ENCODE assay signal across 24 cellular contexts in the genomic region with DNA sequence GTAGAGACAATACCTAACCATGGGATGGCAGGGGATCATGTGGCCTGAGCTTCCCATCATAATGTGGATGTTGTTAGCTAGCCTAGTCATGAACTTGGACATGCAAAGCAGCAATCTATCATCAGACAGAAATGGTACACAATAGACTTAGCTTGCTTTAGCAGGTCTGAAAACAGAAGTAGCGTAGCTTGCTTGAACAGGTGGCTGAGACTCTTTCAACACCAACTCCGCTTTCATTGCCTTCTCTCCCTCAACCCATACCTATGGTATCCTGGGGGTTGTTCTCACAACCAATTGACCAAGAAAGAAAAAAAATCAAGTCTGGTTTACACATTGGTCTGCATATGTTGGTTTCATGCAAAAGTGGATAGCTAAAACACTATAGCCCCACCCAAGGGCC. TPM values are rescaled to one million over a fixed set of nuclear protein-coding genes. Genes with fewer than 3 reads are reported as not detected.
DNase-seq lines count a peak whose midpoint lies in the region; ATAC-seq and TF ChIP-seq lines count a peak whose summit lies in the region.
"Had no signal": no experiment of that assay in that cellular context is flagged by ENCODE, and none has a peak within 500 bp of the region (broad histone marks: within the 10 kb centered on the region; RNA-seq: fewer than 3 reads in every experiment).

No MANE protein-coding gene starts in this region.

- no peak overlapping the region for H3K4me3 Mint-ChIP-seq in natural killer cell
- no peak overlapping the region for H3K4me3 Mint-ChIP-seq in natural killer cell treated with Interleukin-12 subunit alpha and Interleukin-12 subunit beta and Interleukin-15 and Interleukin-18, amount 100 ng/mL, for 72 hours
- H3K4me3 Mint-ChIP-seq in immature natural killer cell, result no peak overlapping the region
- H3K4me3 Mint-ChIP-seq: CD14-positive monocyte; CD4-positive, alpha-beta T cell; CD8-positive, alpha-beta memory T cell had no signal

- H3K27ac ChIP-seq in OCI-LY3 (ENCODE audit: low read length) (no peak overlapping the region), left lung (no peak overlapping the region)
- H3K27ac ChIP-seq: A549; BLaER1 treated with 17β-estradiol and CSF1 and Interleukin-3, amounts not matched to agents 10 nM and 100 nM; GM23248 had no signal

- H3K9me3 Mint-ChIP-seq in natural killer cell (no peaks in the 10 kb centered on the region), immature natural killer cell (no peaks in the 10 kb centered on the region)
- no peaks in the 10 kb centered on the region for H3K9me3 Mint-ChIP-seq in natural killer cell treated with Interleukin-12 subunit alpha and Interleukin-12 subunit beta and Interleukin-15 and Interleukin-18, amount 100 ng/mL, for 72 hours
- H3K9me3 Mint-ChIP-seq: CD4-positive, alpha-beta T cell had no signal

- H3K27me3 ChIP-seq in OCI-LY3 (ENCODE audit: low read depth, low read length), result no peaks in the 10 kb centered on the region
- H3K27me3 ChIP-seq in left lung, result no peaks in the 10 kb centered on the region
- H3K27me3 ChIP-seq: BE2C; BLaER1 treated with 17β-estradiol and CSF1 and Interleukin-3, amounts not matched to agents 10 nM and 100 nM had no signal

- peak overlapping the region; percentile 62 for H3K4me2 ChIP-seq in OCI-LY3 (ENCODE audit: low read length)
- H3K4me2 ChIP-seq: A549; BLaER1 treated with 17β-estradiol and CSF1 and Interleukin-3, amounts not matched to agents 10 nM and 100 nM had no signal

- no peak overlapping the region for H2AFZ ChIP-seq in OCI-LY3 (ENCODE audit: low read depth, low read length)
- H2AFZ ChIP-seq: GM23248 had no signal

- no peak for TF ChIP-seq CTCF in natural killer cell (IDR thresholded peaks at IDR 0.05)
- no peak for TF ChIP-seq CTCF in OCI-LY3 (IDR thresholded peaks at IDR 0.05; ENCODE audit: low read depth, low read length)
- no peak for TF ChIP-seq CTCF in left lung (IDR thresholded peaks at IDR 0.05)

- no peak for ATAC-seq in natural killer cell
- ATAC-seq in natural killer cell treated with Interleukin-12 subunit alpha and Interleukin-12 subunit beta and Interleukin-15 and Interleukin-18, amount 100 ng/mL, for 72 hours, result no peak
- ATAC-seq in left lung, result no peak
- ATAC-seq: A549 had no signal

- no peaks in the 10 kb centered on the region for H3K79me2 ChIP-seq in OCI-LY3 (ENCODE audit: low read length)

- intact Hi-C loops in natural killer cell (cut with micrococcal nuclease), result no loop called here
- intact Hi-C loops in left lung (cut with DNase I), result no loop called here

- H3K4me3 ChIP-seq in OCI-LY3 (ENCODE audit: low read length) (no peak overlapping the region), left lung (no peak overlapping the region)
- H3K4me3 ChIP-seq: A549; BLaER1 treated with 17β-estradiol and CSF1 and Interleukin-3, amounts not matched to agents 10 nM and 100 nM; GM23248 had no signal

- H3K4me1 Mint-ChIP-seq in natural killer cell, result peaks cover 61 to 64% of the 10 kb centered on the region in 2 donors
- H3K4me1 Mint-ChIP-seq in natural killer cell treated with Interleukin-12 subunit alpha and Interleukin-12 subunit beta and Interleukin-15 and Interleukin-18, amount 100 ng/mL, for 72 hours (ENCODE audit: low read depth in 2 of 2), result peaks cover 17 to 41% of the 10 kb centered on the region in 2 donors
- H3K4me1 Mint-ChIP-seq in immature natural killer cell, result peaks cover 53 to 63% of the 10 kb centered on the region in 2 donors

- DNase-seq in natural killer cell (no peak), NCI-H526 (lab: John Stamatoyannopoulos, UW) (peak; percentile 33 to 67), immature natural killer cell (no peak), NCI-H1694 treated with DMSO at 0.1 percent for 48 hours (lab: John Stamatoyannopoulos, UW) (no peak), left lung (no peak)
- no peak for DNase-seq in natural killer cell treated with Interleukin-12 subunit alpha and Interleukin-12 subunit beta and Interleukin-15 and Interleukin-18, amount 100 ng/mL, for 72 hours (ENCODE audit: low spot score)
- DNase-seq in activated CD8-positive, alpha-beta memory T cell treated with anti-CD3 and anti-CD28 coated beads for 24 hours, result no peak
- DNase-seq: 8988T; ACHN; AML-193; BE2C; CD4-positive, alpha-beta T cell; CD8-positive, alpha-beta memory T cell; DMS 273 treated with DMSO at 0.1 percent for 48 hours; DMS79; EL; GDM1; GM23248; H7; HCEC 1CT had no signal

- H3K36me3 ChIP-seq in OCI-LY3 (replicated peaks; ENCODE audit: low read depth, low read length), result peaks cover 55% of the 10 kb centered on the region
- H3K36me3 ChIP-seq in left lung, result peaks cover 4 to 82% of the 10 kb centered on the region in 2 donors

- no peaks in the 10 kb centered on the region for H3K27me3 Mint-ChIP-seq in natural killer cell (ENCODE audit: low read depth in 2 of 2)
- no peaks in the 10 kb centered on the region for H3K27me3 Mint-ChIP-seq in natural killer cell treated with Interleukin-12 subunit alpha and Interleukin-12 subunit beta and Interleukin-15 and Interleukin-18, amount 100 ng/mL, for 72 hours
- peaks cover 0 to 3% (median 2%) of the 10 kb centered on the region in 3 donors for H3K27me3 Mint-ChIP-seq in immature natural killer cell (ENCODE audit: low read depth in 3 of 3)
- H3K27me3 Mint-ChIP-seq: CD4-positive, alpha-beta T cell; CD8-positive, alpha-beta memory T cell had no signal

- H3K9me3 ChIP-seq in OCI-LY3 (ENCODE audit: insufficient read depth, low read length) (no peaks in the 10 kb centered on the region), left lung (no peaks in the 10 kb centered on the region)
- H3K9me3 ChIP-seq: BE2C had no signal

- H3K4me1 ChIP-seq in OCI-LY3 (ENCODE audit: low read length) (peaks cover 20% of the 10 kb centered on the region), left lung (no peaks in the 10 kb centered on the region)
- H3K4me1 ChIP-seq: A549, BE2C had no signal

- H3K27ac Mint-ChIP-seq in natural killer cell, result peak overlapping the region; percentile 55 to 64
- no peak overlapping the region for H3K27ac Mint-ChIP-seq in natural killer cell treated with Interleukin-12 subunit alpha and Interleukin-12 subunit beta and Interleukin-15 and Interleukin-18, amount 100 ng/mL, for 72 hours
- H3K27ac Mint-ChIP-seq in immature natural killer cell, result peak overlapping the region in 4 of 6 donors; percentile 35 to 74 (median 61)
- H3K27ac Mint-ChIP-seq: CD4-positive, alpha-beta T cell had no signal

- H3K9ac ChIP-seq in OCI-LY3 (ENCODE audit: low read length), result no peak overlapping the region
- H3K9ac ChIP-seq: BLaER1 treated with 17β-estradiol and CSF1 and Interleukin-3, amounts not matched to agents 10 nM and 100 nM; GM23248 had no signal

- H3K36me3 Mint-ChIP-seq in natural killer cell (no peaks in the 10 kb centered on the region), immature natural killer cell (peaks cover 38 to 51% (median 41%) of the 10 kb centered on the region in 3 donors)
- H3K36me3 Mint-ChIP-seq in natural killer cell treated with Interleukin-12 subunit alpha and Interleukin-12 subunit beta and Interleukin-15 and Interleukin-18, amount 100 ng/mL, for 72 hours, result peaks cover 38% of the 10 kb centered on the region

- peaks cover 8% of the 10 kb centered on the region for H4K20me1 ChIP-seq in OCI-LY3 (ENCODE audit: insufficient read depth, low read length)

RNA-seq across cellular contexts. Expression of gene CD164, which starts 23.0 kb away (rescaled TPM):
- total RNA-seq in natural killer cell (100 to 1,000 TPM; 352 to 457 (median 427) TPM), left lung (100 to 1,000 TPM; 266 to 284 TPM)
- 100 to 1,000 TPM; 165 to 300 TPM for total RNA-seq in natural killer cell treated with Interleukin-12 subunit alpha and Interleukin-12 subunit beta and Interleukin-15 and Interleukin-18, amount 100 ng/mL, for 72 hours
- 100 to 1,000 TPM; 433 to 825 (median 521) TPM for polyA plus RNA-seq in immature natural killer cell

Comparison
In these comparisons a context has a peak if more than half of its experiments do, and no peak if none do; other contexts are left out.
1. H3K27ac Mint-ChIP-seq: peak in natural killer cell (2 of 2) and immature natural killer cell (4 of 6); none in natural killer cell treated with Interleukin-12 subunit alpha and Interleukin-12 subunit beta and Interleukin-15 and Interleukin-18, amount 100 ng/mL, for 72 hours (0 of 2).
2. DNase-seq: peak in NCI-H526 (2 of 2); none in natural killer cell (single experiment), natural killer cell treated with Interleukin-12 subunit alpha and Interleukin-12 subunit beta and Interleukin-15 and Interleukin-18, amount 100 ng/mL, for 72 hours (single experiment), immature natural killer cell (0 of 3), NCI-H1694 treated with DMSO at 0.1 percent for 48 hours (single experiment), left lung (0 of 2) and activated CD8-positive, alpha-beta memory T cell treated with anti-CD3 and anti-CD28 coated beads for 24 hours (single experiment).